Comparison of ENCODE assay signal across 7 cellular contexts in genomic region chr16:87681990-87682570, GRCh38.
DNase-seq lines count a peak whose midpoint lies in the region; ATAC-seq and TF ChIP-seq lines count a peak whose summit lies in the region.

No MANE protein-coding gene starts in this region.

- DNase-seq in ELR (ENCODE audit: low read depth) (peak; percentile 80), IMR-90 (peak; percentile 78), astrocyte of the cerebellum (ENCODE audit: low read depth) (peak; percentile 27), NCI-H748 treated with DMSO at 0.1 percent for 48 hours (lab: John Stamatoyannopoulos, UW) (no peak), NCI-H1436 treated with DMSO at 0.1 percent for 48 hours (lab: John Stamatoyannopoulos, UW) (no peak)
- no peak for DNase-seq in natural killer cell treated with Interleukin-12 subunit alpha and Interleukin-12 subunit beta and Interleukin-15 and Interleukin-18, amount 100 ng/mL, for 72 hours (ENCODE audit: low spot score)

- H3K56ac ChIP-seq in IMR-90 (ENCODE audit: extremely low read depth, insufficient read depth, low read length), result no peak overlapping the region

- no peak overlapping the region for H3K4me3 ChIP-seq in IMR-90 (ENCODE audit: insufficient read depth, low read depth, low read length)
- H3K4me3 ChIP-seq in astrocyte of the cerebellum (ENCODE audit: low read depth, low read length), result no peak overlapping the region

- H2BK120ac ChIP-seq in IMR-90 (ENCODE audit: low read depth, low read length), result peak overlapping the region; percentile 57

- H2BK5ac ChIP-seq in IMR-90 (ENCODE audit: low read depth, low read length, poor library complexity, severe bottlenecking), result no peak overlapping the region

- peak overlapping the region; percentile 38; the same call in 1 of the 2 replicates for H2AK5ac ChIP-seq in IMR-90 (ENCODE audit: low read depth, low read length)

- H2AK9ac ChIP-seq in IMR-90 (replicated peaks; ENCODE audit: low read depth, low read length, poor library complexity), result peak overlapping the region; percentile 18

- H4K20me1 ChIP-seq in IMR-90 (ENCODE audit: insufficient read depth, low read length), result no peaks in the 10 kb centered on the region

- peaks cover 9% of the 10 kb centered on the region for H3K4me1 ChIP-seq in IMR-90 (ENCODE audit: control insufficient read depth, insufficient read depth, low read length)

- H3K9ac ChIP-seq in IMR-90 (ENCODE audit: low read depth, low read length), result no peak overlapping the region

- no peaks in the 10 kb centered on the region for H3K9me3 Mint-ChIP-seq in natural killer cell treated with Interleukin-12 subunit alpha and Interleukin-12 subunit beta and Interleukin-15 and Interleukin-18, amount 100 ng/mL, for 72 hours

- peak overlapping the region; percentile 13; the same call in 1 of the 2 replicates for H3K27ac ChIP-seq in IMR-90 (ENCODE audit: insufficient read depth, low read length)

- H4K8ac ChIP-seq in IMR-90 (ENCODE audit: low read depth in 2 of 2, low read length in 2 of 2), result peak overlapping the region in 1 of 2 experiments; percentile 78; a peak in 2 of 4 replicates

- H3K27me3 Mint-ChIP-seq in natural killer cell treated with Interleukin-12 subunit alpha and Interleukin-12 subunit beta and Interleukin-15 and Interleukin-18, amount 100 ng/mL, for 72 hours, result no peaks in the 10 kb centered on the region

- H3K36me3 ChIP-seq in IMR-90 (ENCODE audit: control insufficient read depth, insufficient read depth, low read length), result no peaks in the 10 kb centered on the region

- no peaks in the 10 kb centered on the region for H3K79me1 ChIP-seq in IMR-90 (ENCODE audit: low read depth in 1 of 2, low read length in 2 of 2)

- peak overlapping the region; percentile 35; the same call in 1 of the 2 replicates for H2BK20ac ChIP-seq in IMR-90 (ENCODE audit: low read depth, low read length)

- ATAC-seq in IMR-90 (ENCODE audit: low read depth) (peak; percentile 98), HG02970 (IDR thresholded peaks at IDR 0.05; ENCODE audit: low FRiP score, unreplicated experiment) (no peak)
- ATAC-seq in natural killer cell treated with Interleukin-12 subunit alpha and Interleukin-12 subunit beta and Interleukin-15 and Interleukin-18, amount 100 ng/mL, for 72 hours, result peak; percentile 47 to 80

- intact Hi-C loops in IMR-90 (cut with micrococcal nuclease), result no loop called here

- TF ChIP-seq RAD21 in IMR-90 (IDR thresholded peaks at IDR 0.05; ENCODE audit: low read length), result no peak

- in situ Hi-C loops in IMR-90 (cut with MboI; ENCODE audit: low sequenced_read_pairs) (no loop called here), astrocyte of the cerebellum (cut with HindIII; ENCODE audit: low sequenced_read_pairs) (no loop called here)

- peak overlapping the region; percentile 4 for H3K4me3 Mint-ChIP-seq in natural killer cell treated with Interleukin-12 subunit alpha and Interleukin-12 subunit beta and Interleukin-15 and Interleukin-18, amount 100 ng/mL, for 72 hours

- peak overlapping the region; percentile 82 for H2AFZ ChIP-seq in IMR-90 (replicated peaks; ENCODE audit: low read length, poor library complexity)

- H4K5ac ChIP-seq in IMR-90 (ENCODE audit: low read depth, low read length), result peak overlapping the region; percentile 13

- no TSS peak for BruUV-seq in IMR-90 (replicated peaks; lab: Mats Ljungman, UMichigan)

- TF ChIP-seq CTCF in IMR-90 (conservative IDR thresholded peaks at IDR 0.05; ENCODE audit: low read depth, low read length) (peak; percentile 33), astrocyte of the cerebellum (IDR thresholded peaks at IDR 0.05; ENCODE audit: low read depth, low read length, missing control alignments) (peak; percentile 45)

- H3K4ac ChIP-seq in IMR-90 (ENCODE audit: low read depth, low read length), result peak overlapping the region; percentile 54; the same call in 1 of the 2 replicates

- H3K9me3 ChIP-seq in IMR-90 (ENCODE audit: control insufficient read depth, insufficient read depth, low read length), result no peaks in the 10 kb centered on the region

- peak overlapping the region; percentile 2; the same call in 1 of the 2 replicates for H3K14ac ChIP-seq in IMR-90 (replicated peaks; ENCODE audit: low read depth, low read length)

- no peak for TF ChIP-seq POLR2A in IMR-90 (IDR thresholded peaks at IDR 0.05; ENCODE audit: low read depth, low read length)

- dilution Hi-C loops in IMR-90 (cut with HindIII; ENCODE audit: low sequenced_read_pairs, unreplicated experiment), result no loop called here

- CTCF ChIA-PET in IMR-90 (lab: Yijun Ruan, JAX), result interaction anchor here (0.6 to 0.7 kb wide), 2 partner anchors 9 to 67 kb away, joined by 3 read pairs; no protein-coding TSS in a partner anchor

- no peaks in the 10 kb centered on the region for H3K36me3 Mint-ChIP-seq in natural killer cell treated with Interleukin-12 subunit alpha and Interleukin-12 subunit beta and Interleukin-15 and Interleukin-18, amount 100 ng/mL, for 72 hours

- peak overlapping the region; percentile 87; the same call in 1 of the 2 replicates for H4K91ac ChIP-seq in IMR-90 (ENCODE audit: insufficient read depth, low read depth, low read length)

- 80% methylated on average over 1 of the region's 9 CpGs; no CpG with 5 or more reads in 1 of the 2 experiments for WGBS in IMR-90 (ENCODE audit: extremely low coverage in 2 of 2, insufficient read length in 1 of 2), 2 experiments

- POLR2A ChIA-PET in IMR-90 (lab: Charles Lee; ENCODE audit: unreplicated experiment), result interaction anchor here (0.5 kb wide), 1 partner anchor 1789 kb away, joined by 3 read pairs; no protein-coding TSS in a partner anchor

- no peak overlapping the region for H3K23ac ChIP-seq in IMR-90 (ENCODE audit: low read depth, low read length)

- no peak overlapping the region for H3K27ac Mint-ChIP-seq in natural killer cell treated with Interleukin-12 subunit alpha and Interleukin-12 subunit beta and Interleukin-15 and Interleukin-18, amount 100 ng/mL, for 72 hours

- peaks cover 23% of the 10 kb centered on the region; the same call in 1 of the 2 replicates for H3K27me3 ChIP-seq in IMR-90 (ENCODE audit: control insufficient read depth, insufficient read depth, low read length)

- H3K9me1 ChIP-seq in IMR-90 (ENCODE audit: insufficient read depth, low read length), result 0 out of 2 replicates have a peak, but pooled peaks cover 3% of the 10 kb centered on the region

- peak overlapping the region; percentile 51; the same call in 1 of the 2 replicates for H3K18ac ChIP-seq in IMR-90 (ENCODE audit: low read depth, low read length)

- H3K4me2 ChIP-seq in IMR-90 (ENCODE audit: low read depth, low read length), result peak overlapping the region; percentile 59

- peak overlapping the region; percentile 79; the same call in 1 of the 3 replicates for H2BK15ac ChIP-seq in IMR-90 (ENCODE audit: low read depth, low read length)

- H3K4me1 Mint-ChIP-seq in natural killer cell treated with Interleukin-12 subunit alpha and Interleukin-12 subunit beta and Interleukin-15 and Interleukin-18, amount 100 ng/mL, for 72 hours (ENCODE audit: low read depth in 2 of 2), result peaks cover 12 to 13% of the 10 kb centered on the region in 2 donors

TF ChIP-seq in IMR-90, 13 proteins besides CTCF, POLR2A, EP300 and RAD21:
- no peak for TF ChIP-seq NFE2L2 (IDR thresholded peaks at IDR 0.05; ENCODE audit: low read depth, low read length)
- TF ChIP-seq CEBPB (IDR thresholded peaks at IDR 0.05; ENCODE audit: low read depth, low read length), result peak; percentile 76
- TF ChIP-seq, protein P1, sequence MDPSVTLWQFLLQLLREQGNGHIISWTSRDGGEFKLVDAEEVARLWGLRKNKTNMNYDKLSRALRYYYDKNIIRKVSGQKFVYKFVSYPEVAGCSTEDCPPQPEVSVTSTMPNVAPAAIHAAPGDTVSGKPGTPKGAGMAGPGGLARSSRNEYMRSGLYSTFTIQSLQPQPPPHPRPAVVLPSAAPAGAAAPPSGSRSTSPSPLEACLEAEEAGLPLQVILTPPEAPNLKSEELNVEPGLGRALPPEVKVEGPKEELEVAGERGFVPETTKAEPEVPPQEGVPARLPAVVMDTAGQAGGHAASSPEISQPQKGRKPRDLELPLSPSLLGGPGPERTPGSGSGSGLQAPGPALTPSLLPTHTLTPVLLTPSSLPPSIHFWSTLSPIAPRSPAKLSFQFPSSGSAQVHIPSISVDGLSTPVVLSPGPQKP (IDR thresholded peaks at IDR 0.05; ENCODE audit: borderline replicate concordance, low read depth, low read length), result no peak
- TF ChIP-seq USF2 (IDR thresholded peaks at IDR 0.05; ENCODE audit: low read depth, low read length), result peak; percentile 87
- no peak for TF ChIP-seq MAFK (IDR thresholded peaks at IDR 0.05; ENCODE audit: low read depth, low read length)

Comparison
In these comparisons a context has a peak if more than half of its experiments do, and no peak if none do; other contexts are left out.
1. DNase-seq: peak in ELR (single experiment), IMR-90 (single experiment) and astrocyte of the cerebellum (single experiment); none in natural killer cell treated with Interleukin-12 subunit alpha and Interleukin-12 subunit beta and Interleukin-15 and Interleukin-18, amount 100 ng/mL, for 72 hours (single experiment), NCI-H748 treated with DMSO at 0.1 percent for 48 hours (single experiment) and NCI-H1436 treated with DMSO at 0.1 percent for 48 hours (single experiment).